11 cellular contexts compared by ENCODE assay signal in the genomic region with DNA sequence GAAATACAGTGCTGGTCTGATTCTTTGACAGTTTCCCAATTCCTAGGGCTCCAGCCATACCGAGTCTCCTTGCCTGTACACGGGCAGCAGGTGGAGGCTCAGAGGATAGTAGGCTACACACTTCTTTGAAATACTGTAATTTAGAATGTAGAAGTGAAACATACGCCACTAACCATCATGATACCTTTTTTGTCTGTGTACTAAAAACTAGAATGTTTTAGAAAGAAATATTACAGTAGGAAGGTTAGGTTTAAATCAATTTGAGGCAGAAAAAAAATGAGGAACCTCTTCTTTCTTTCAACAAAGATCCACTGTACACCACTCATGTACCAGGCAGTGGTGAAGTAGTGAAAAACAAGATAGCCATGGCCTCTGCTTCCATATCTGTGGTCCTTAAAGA.
A peak's percentile ranks its signal among the peaks of the same experiment; 100 is the strongest.
DNase-seq lines count a peak whose midpoint lies in the region; ATAC-seq and TF ChIP-seq lines count a peak whose summit lies in the region.
"Had no signal": no experiment of that assay in that cellular context is flagged by ENCODE, and none has a peak within 500 bp of the region (broad histone marks: within the 10 kb centered on the region; RNA-seq: fewer than 3 reads in every experiment).

No MANE protein-coding gene starts in this region.

- TF ChIP-seq CTCF in spleen (IDR thresholded peaks at IDR 0.05 in 8 of 11, conservative IDR thresholded peaks at IDR 0.05 in 3 of 11), result no peak
- no peak for TF ChIP-seq CTCF in dorsolateral prefrontal cortex (IDR thresholded peaks at IDR 0.05 in 54 of 56, conservative IDR thresholded peaks at IDR 0.05 in 2 of 56; ENCODE audit: low read depth in 1 of 56, partially characterized antibody in 56 of 56)

- peak; percentile 75 for ATAC-seq in GM21723 (IDR thresholded peaks at IDR 0.05; ENCODE audit: unreplicated experiment)
- ATAC-seq in HG03108 (IDR thresholded peaks at IDR 0.05; ENCODE audit: unreplicated experiment), result peak; percentile 44

- no peak for DNase-seq in activated CD4-positive, alpha-beta T cell treated with anti-CD3 and anti-CD28 coated beads, Interleukin-2, amount 10 ng/mL, durations not matched to agents 24 days and 14 days
- no peak for DNase-seq in activated CD4-positive, alpha-beta T cell treated with anti-CD3 and anti-CD28 coated beads, Interleukin-2, amount 50 U/mL, for 4 hours
- DNase-seq in spleen (no peak), midbrain (lab: John Stamatoyannopoulos, UW) (no peak), NCI-H2029 (lab: John Stamatoyannopoulos, UW) (no peak), dorsolateral prefrontal cortex (no peak)
- DNase-seq: Calu3, NCI-H226, trophoblast cell had no signal

- H3K9me3 Mint-ChIP-seq in activated CD4-positive, alpha-beta T cell treated with anti-CD3 and anti-CD28 coated beads, Interleukin-2, amount 10 ng/mL, durations not matched to agents 24 days and 14 days, result peaks cover 12% of the 10 kb centered on the region

- H3K27me3 Mint-ChIP-seq in activated CD4-positive, alpha-beta T cell treated with anti-CD3 and anti-CD28 coated beads, Interleukin-2, amount 10 ng/mL, durations not matched to agents 24 days and 14 days, result peaks cover 79% of the 10 kb centered on the region

- H3K27me3 ChIP-seq in spleen (replicated peaks in 1 of 7) (peaks cover 0 to 90% (median 6%) of the 10 kb centered on the region in 7 donors), dorsolateral prefrontal cortex (peaks cover 0 to 39% (median 0%) of the 10 kb centered on the region in 45 donors)

- intact Hi-C loops in activated CD4-positive, alpha-beta T cell treated with anti-CD3 and anti-CD28 coated beads, Interleukin-2, amount 10 ng/mL, durations not matched to agents 24 days and 14 days (cut with micrococcal nuclease), result loop anchor here (10.0 kb wide), 4 partner anchors 261 to 859 kb away; a partner anchor contains a TSS
- intact Hi-C loops in spleen (cut with DNase I; ENCODE audit: low total_unique reads), result no loop called here
- intact Hi-C loops in dorsolateral prefrontal cortex (cut with DNase I), result no loop called here

- H3K4me1 ChIP-seq in spleen, result peaks cover 0 to 45% (median 29%) of the 10 kb centered on the region in 6 donors

- peaks cover 44% of the 10 kb centered on the region for H3K4me1 Mint-ChIP-seq in activated CD4-positive, alpha-beta T cell treated with anti-CD3 and anti-CD28 coated beads, Interleukin-2, amount 10 ng/mL, durations not matched to agents 24 days and 14 days

- WGBS in spleen, 5 donors, result 48 to 59% (median 55%) methylated on average over 3 of the region's 3 CpGs

- peak overlapping the region; percentile 49 for H3K4me3 Mint-ChIP-seq in activated CD4-positive, alpha-beta T cell treated with anti-CD3 and anti-CD28 coated beads, Interleukin-2, amount 10 ng/mL, durations not matched to agents 24 days and 14 days

- TF ChIP-seq POLR2A in spleen (IDR thresholded peaks at IDR 0.05), result no peak

- H3K9me3 ChIP-seq in spleen, result no peaks in the 10 kb centered on the region

- H3K4me3 ChIP-seq in spleen (no peak overlapping the region), dorsolateral prefrontal cortex (no peak overlapping the region)

- H3K27ac ChIP-seq in spleen (peak overlapping the region in 7 of 8 donors; percentile 52 to 79 (median 67)), dorsolateral prefrontal cortex (no peak overlapping the region)

- no peaks in the 10 kb centered on the region for H3K36me3 ChIP-seq in spleen

- H3K36me3 Mint-ChIP-seq in activated CD4-positive, alpha-beta T cell treated with anti-CD3 and anti-CD28 coated beads, Interleukin-2, amount 10 ng/mL, durations not matched to agents 24 days and 14 days (ENCODE audit: low read depth), result peaks cover 2% of the 10 kb centered on the region

- H3K27ac Mint-ChIP-seq in activated CD4-positive, alpha-beta T cell treated with anti-CD3 and anti-CD28 coated beads, Interleukin-2, amount 10 ng/mL, durations not matched to agents 24 days and 14 days, result no peak overlapping the region

Comparison
In these comparisons a context has a peak if more than half of its experiments do, and no peak if none do; other contexts are left out.
1. H3K27ac ChIP-seq: peak in spleen (7 of 8); none in dorsolateral prefrontal cortex (0 of 59).